Comparison of ENCODE assay signal across 27 cellular contexts in genomic region chr2:144091622-144092021, GRCh38.
DNase-seq lines count a peak whose midpoint lies in the region; ATAC-seq and TF ChIP-seq lines count a peak whose summit lies in the region.
"Had no signal": no experiment of that assay in that cellular context is flagged by ENCODE, and none has a peak within 500 bp of the region (broad histone marks: within the 10 kb centered on the region; RNA-seq: fewer than 3 reads in every experiment).

No MANE protein-coding gene starts in this region.

- WGBS in SK-N-SH (ENCODE audit: low lambda C conversion rate) = 78% methylated on average over 3 of the region's 3 CpGs

- H3K27ac ChIP-seq in SK-N-SH (ENCODE audit: low read depth in 2 of 2, low read length in 1 of 2) = no peak overlapping the region
- H3K27ac ChIP-seq: 22Rv1; A549; BLaER1; BLaER1 treated with 17β-estradiol and CSF1 and Interleukin-3, amounts not matched to agents 10 nM and 100 nM; C4-2B had no signal

- H3K4me2 ChIP-seq in SK-N-SH = no peak overlapping the region
- H3K4me2 ChIP-seq: A549; BLaER1; BLaER1 treated with 17β-estradiol and CSF1 and Interleukin-3, amounts not matched to agents 10 nM and 100 nM had no signal

- no peaks in the 10 kb centered on the region for H3K79me2 ChIP-seq in SK-N-SH (ENCODE audit: insufficient read depth)

- H3K9ac ChIP-seq in SK-N-SH = no peak overlapping the region
- H3K9ac ChIP-seq: BLaER1; BLaER1 treated with 17β-estradiol and CSF1 and Interleukin-3, amounts not matched to agents 10 nM and 100 nM had no signal

- H4K20me1 ChIP-seq in SK-N-SH (ENCODE audit: insufficient read depth) = no peaks in the 10 kb centered on the region
- H4K20me1 ChIP-seq: BLaER1 had no signal

- H2AFZ ChIP-seq in SK-N-SH (ENCODE audit: low read depth) = no peak overlapping the region

- no peak for ATAC-seq in SK-N-SH treated with all-trans-retinoic acid at 6 μM for 48 hours
- ATAC-seq: A549; CD8-positive, alpha-beta T cell had no signal

- TF ChIP-seq CTCF in SK-N-SH (IDR thresholded peaks at IDR 0.05) = no peak

- CTCF ChIA-PET in SK-N-SH (lab: Yijun Ruan, JAX) = no interaction called here

- H3K9me3 ChIP-seq in SK-N-SH = no peaks in the 10 kb centered on the region
- H3K9me3 ChIP-seq: BE2C, BLaER1, Caco-2 had no signal

- H3K36me3 ChIP-seq in SK-N-SH (replicated peaks in 1 of 2; ENCODE audit: control insufficient read depth in 1 of 2, insufficient read depth in 2 of 2, low read length in 1 of 2) = no peaks in the 10 kb centered on the region
- H3K36me3 ChIP-seq: BE2C, BLaER1 had no signal

- TF ChIP-seq RAD21 in SK-N-SH (IDR thresholded peaks at IDR 0.05; ENCODE audit: low read length) = no peak

- H3F3A ChIP-seq in SK-N-SH (replicated peaks; ENCODE audit: insufficient read depth) = peaks cover 6% of the 10 kb centered on the region

- TF ChIP-seq EP300 in SK-N-SH (IDR thresholded peaks at IDR 0.05; ENCODE audit: borderline replicate concordance in 1 of 2, low read depth in 1 of 2, low read length in 1 of 2) = no peak

- no peaks in the 10 kb centered on the region for H3K27me3 ChIP-seq in SK-N-SH (ENCODE audit: insufficient read depth)
- H3K27me3 ChIP-seq: BE2C; BLaER1; BLaER1 treated with 17β-estradiol and CSF1 and Interleukin-3, amounts not matched to agents 10 nM and 100 nM had no signal

- H3K4me1 ChIP-seq in SK-N-SH (ENCODE audit: control insufficient read depth in 1 of 2, insufficient read depth in 2 of 2, low read depth in 1 of 2, low read length in 1 of 2) = no peaks in the 10 kb centered on the region; a peak in 1 of 4 replicates
- H3K4me1 ChIP-seq: BE2C, BLaER1, Caco-2 had no signal

- no peak overlapping the region for H3K4me3 ChIP-seq in SK-N-SH (ENCODE audit: low read depth in 2 of 2, low read length in 1 of 2)
- H3K4me3 ChIP-seq: A549; BLaER1; BLaER1 treated with 17β-estradiol and CSF1 and Interleukin-3, amounts not matched to agents 10 nM and 100 nM had no signal

- no peak for DNase-seq in SK-N-SH
- DNase-seq: 8988T; ACHN; AML-193; BE2C; C1 segment of cervical spinal cord; Caco-2; Calu3; CD4-positive, alpha-beta memory T cell; CD4-positive, alpha-beta T cell; CD4-positive, CD25-positive, alpha-beta regulatory T cell; CD8-positive, alpha-beta memory T cell; CD8-positive, alpha-beta T cell; COR-L47; DMS 273 treated with DMSO at 0.1 percent for 48 hours; DMS153; DMS53; DMS79; DMS79 treated with DMSO at 0.1 percent for 48 hours; DND-41; EL had no signal

- POLR2A ChIA-PET in SK-N-SH (lab: Yijun Ruan, JAX) = no interaction called here

- H3K9me2 ChIP-seq in SK-N-SH = no peaks in the 10 kb centered on the region

TF ChIP-seq in SK-N-SH treated with all-trans-retinoic acid at 6 μM for 48 hours, 23 proteins besides CTCF, POLR2A, EP300 and RAD21:
- TF ChIP-seq OSR1 (CRISPR knock-in tag; IDR thresholded peaks at IDR 0.05) (no peak), ZNF8 (CRISPR knock-in tag; IDR thresholded peaks at IDR 0.05) (peak; percentile 91)

TF ChIP-seq in SK-N-SH, 30 proteins besides CTCF, POLR2A, EP300 and RAD21:
- no peak for TF ChIP-seq USF1 (IDR thresholded peaks at IDR 0.05; ENCODE audit: borderline replicate concordance, low read depth)
- no peak for TF ChIP-seq GABPA (IDR thresholded peaks at IDR 0.05; ENCODE audit: low read depth)
- no peak for TF ChIP-seq NFIC (IDR thresholded peaks at IDR 0.05; ENCODE audit: borderline replicate concordance)
- TF ChIP-seq PBX3 (IDR thresholded peaks at IDR 0.05) = no peak
- no peak for TF ChIP-seq SIN3A (IDR thresholded peaks at IDR 0.05; ENCODE audit: borderline replicate concordance, low read depth, low read length)
- no peak for TF ChIP-seq MXI1 (IDR thresholded peaks at IDR 0.05; ENCODE audit: low read depth, low read length)
- no peak for TF ChIP-seq IRF3 (IDR thresholded peaks at IDR 0.05; ENCODE audit: low read depth, low read length)
- TF ChIP-seq CHD2 (IDR thresholded peaks at IDR 0.05; ENCODE audit: low read length, partially characterized antibody) = no peak
- TF ChIP-seq FOSL2 (IDR thresholded peaks at IDR 0.05; ENCODE audit: borderline replicate concordance, low read depth) = no peak
TF ChIP-seq in SK-N-SH: peak in this region for 0.
